Comparison of ENCODE assay signal across 22 cellular contexts in the genomic region with DNA sequence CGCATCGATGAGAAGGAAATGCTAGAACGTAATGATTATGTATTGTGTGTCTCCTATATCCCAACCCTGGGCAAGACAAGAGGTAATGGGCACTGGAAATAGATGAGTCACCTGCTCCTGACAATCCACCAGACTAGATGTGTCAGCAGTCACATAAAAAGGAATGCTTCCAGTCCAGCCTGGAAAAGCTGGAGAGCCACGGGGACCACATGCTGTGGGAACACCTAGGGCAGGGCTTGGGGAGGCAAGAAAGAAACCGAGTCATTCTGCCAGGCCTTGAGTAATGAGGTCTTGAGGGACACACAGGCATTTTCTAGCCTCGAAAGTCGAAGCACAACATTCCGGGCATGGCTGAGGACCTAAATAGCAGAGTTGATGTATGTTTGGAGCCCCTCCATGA.
A peak's percentile ranks its signal among the peaks of the same experiment; 100 is the strongest.
DNase-seq lines count a peak whose midpoint lies in the region; ATAC-seq, FAIRE-seq and TF ChIP-seq lines count a peak whose summit lies in the region.
"Had no signal": no experiment of that assay in that cellular context is flagged by ENCODE, and none has a peak within 500 bp of the region (broad histone marks: within the 10 kb centered on the region; RNA-seq: fewer than 3 reads in every experiment).

No MANE protein-coding gene starts in this region.

- ATAC-seq in GM19324 (IDR thresholded peaks at IDR 0.05; ENCODE audit: low FRiP score, unreplicated experiment) (no peak), pancreas (no peak)
- ATAC-seq: activated CD8-positive, alpha-beta T cell treated with anti-CD3 and anti-CD28 coated beads, Interleukin-2, amount 10 ng/mL, durations not matched to agents 7 days and 5 days; gastroesophageal sphincter had no signal

- no peak overlapping the region for H3K9ac ChIP-seq in H1 (replicated peaks in 1 of 4; ENCODE audit: extremely low read depth in 1 of 4, low read depth in 3 of 4, low read length in 3 of 4)

- peaks cover 0 to 6% (median 0%) of the 10 kb centered on the region in 4 experiments; a peak in 2 of 7 replicates for H3K4me1 ChIP-seq in H1 (replicated peaks in 1 of 4; ENCODE audit: control insufficient read depth in 3 of 4, insufficient read depth in 4 of 4, low read length in 3 of 4)
- H3K4me1 ChIP-seq in pancreas: no peaks in the 10 kb centered on the region
- H3K4me1 ChIP-seq: gastroesophageal sphincter, right atrium auricular region had no signal

- no peak overlapping the region for H2BK5ac ChIP-seq in H1 (ENCODE audit: low read depth, low read length)

- no peak overlapping the region for H4K5ac ChIP-seq in H1 (ENCODE audit: insufficient read length, low read depth, low read length)

- TF ChIP-seq CTCF in H1 (IDR thresholded peaks at IDR 0.05; ENCODE audit: control extremely low read depth in 1 of 3, insufficient read depth in 1 of 3, low read depth in 1 of 3, low read length in 3 of 3): no peak
- TF ChIP-seq CTCF in CD14-positive monocyte (IDR thresholded peaks at IDR 0.05): no peak
- no peak for TF ChIP-seq CTCF in pancreas (IDR thresholded peaks at IDR 0.05)
- TF ChIP-seq CTCF in GM10266 (IDR thresholded peaks at IDR 0.05; ENCODE audit: control insufficient read depth, insufficient read depth, low read depth, missing control alignments): no peak

- H3K18ac ChIP-seq in H1 (ENCODE audit: extremely low read depth, low read length): no peak overlapping the region

- H3K56ac ChIP-seq in H1 (replicated peaks; ENCODE audit: insufficient read length, low read depth, low read length): no peak overlapping the region

- H3K4me2 ChIP-seq in H1 (ENCODE audit: insufficient read depth in 1 of 2, low read depth in 2 of 2, low read length in 2 of 2): no peak overlapping the region

- TF ChIP-seq POLR2A in H1 (IDR thresholded peaks at IDR 0.05; ENCODE audit: control extremely low read depth in 1 of 2, low read depth in 2 of 2, low read length in 2 of 2): no peak

- no peaks in the 10 kb centered on the region for H3K79me1 ChIP-seq in H1 (ENCODE audit: low read depth, low read length)

- H3K36me3 ChIP-seq in H1 (ENCODE audit: control insufficient read depth in 2 of 4, insufficient read depth in 4 of 4, low read length in 3 of 4): no peaks in the 10 kb centered on the region
- no peaks in the 10 kb centered on the region for H3K36me3 ChIP-seq in pancreas
- H3K36me3 ChIP-seq: gastroesophageal sphincter, right atrium auricular region, WERI-Rb-1 had no signal

- H3K4ac ChIP-seq in H1 (replicated peaks; ENCODE audit: insufficient read length, low read depth, low read length): no peak overlapping the region

- FAIRE-seq in RCC 7860 (lab: Jason Lieb, UNC) (peak; percentile 89), H1 (lab: Jason Lieb, UNC) (no peak), pancreas (lab: Jason Lieb, UNC) (no peak)
- FAIRE-seq: endometrium, G401.6 had no signal

- no peak for TF ChIP-seq RAD21 in H1 (IDR thresholded peaks at IDR 0.05 in 1 of 2, conservative IDR thresholded peaks at IDR 0.05 in 1 of 2; ENCODE audit: low read depth in 2 of 2, low read length in 2 of 2)

- no peak overlapping the region for H2BK15ac ChIP-seq in H1 (ENCODE audit: low read length)

- H2BK120ac ChIP-seq in H1 (replicated peaks; ENCODE audit: low read depth, low read length): no peak overlapping the region

- peak; percentile 76 for DNase-seq in EL
- peak; percentile 89 for DNase-seq in RCC 7860 (ENCODE audit: low spot score)
- no peak for DNase-seq in H1 (ENCODE audit: low read depth in 1 of 2, low spot score in 2 of 2)
- DNase-seq in skeletal muscle cell (ENCODE audit: low read depth): peak; percentile 44
- no peak for DNase-seq in CD14-positive monocyte (ENCODE audit: low spot score)
- no peak for DNase-seq in pancreas
- no peak for DNase-seq in GM10266 (ENCODE audit: extremely low spot score)
- DNase-seq: activated CD8-positive, alpha-beta T cell treated with anti-CD3 and anti-CD28 coated beads, Interleukin-2, amount 10 ng/mL, durations not matched to agents 7 days and 5 days; CD4-positive, alpha-beta memory T cell; KG1; mesendoderm; NCI-H1436; NCI-H345; stimulated activated CD4-positive, alpha-beta T cell treated with anti-CD3 and anti-CD28 coated beads, Interleukin-2, amount 100 ng/mL, for 24 hours; WERI-Rb-1 had no signal

- H3K9me3 ChIP-seq in H1 (ENCODE audit: insufficient read depth in 2 of 2, low read depth in 1 of 2, low read length in 1 of 2) (no peaks in the 10 kb centered on the region), pancreas (no peaks in the 10 kb centered on the region)
- H3K9me3 ChIP-seq: right atrium auricular region had no signal

- no peaks in the 10 kb centered on the region for H3K36me3 Mint-ChIP-seq in CD14-positive monocyte

- H3K79me2 ChIP-seq in H1 (ENCODE audit: control insufficient read depth in 1 of 2, insufficient read depth in 2 of 2, low read length in 2 of 2): no peaks in the 10 kb centered on the region

- no peaks in the 10 kb centered on the region for H3K4me1 Mint-ChIP-seq in CD14-positive monocyte
- H3K4me1 Mint-ChIP-seq: CD4-positive, alpha-beta memory T cell had no signal

- no peak overlapping the region for H4K91ac ChIP-seq in H1 (replicated peaks; ENCODE audit: insufficient read length, low read length)

- no peaks in the 10 kb centered on the region for H4K20me1 ChIP-seq in H1 (replicated peaks in 1 of 2; ENCODE audit: control insufficient read depth in 1 of 2, insufficient read depth in 2 of 2, low read length in 2 of 2)

- H3K27ac ChIP-seq in H1 (ENCODE audit: low read depth, low read length) (no peak overlapping the region), pancreas (no peak overlapping the region)
- H3K27ac ChIP-seq: gastroesophageal sphincter, right atrium auricular region, WERI-Rb-1 had no signal

- H3K27me3 Mint-ChIP-seq in CD14-positive monocyte (ENCODE audit: low read depth in 3 of 3): peaks cover 0 to 2% (median 1%) of the 10 kb centered on the region in 3 donors
- H3K27me3 Mint-ChIP-seq: CD4-positive, alpha-beta memory T cell had no signal

- H4K8ac ChIP-seq in H1 (ENCODE audit: extremely low read depth, insufficient read depth, low read length): no peak overlapping the region

- H3K4me3 Mint-ChIP-seq in CD14-positive monocyte: no peak overlapping the region
- H3K4me3 Mint-ChIP-seq: activated CD8-positive, alpha-beta T cell treated with anti-CD3 and anti-CD28 coated beads, Interleukin-2, amount 10 ng/mL, durations not matched to agents 7 days and 5 days; activated T-helper 1 cell treated with anti-CD3 and anti-CD28 coated beads, Interleukin-12 subunit alpha, Interleukin-12 subunit beta, Interleukin-2, Interleukin-4 antibody, amounts not matched to agents 30 ng/mL and 10 ng/mL and 1 ng/mL, durations not matched to agents 14 hours and 24 hours and 36 hours; CD4-positive, alpha-beta memory T cell; neural crest cell had no signal

- no peak for TF ChIP-seq EP300 in H1 (IDR thresholded peaks at IDR 0.05; ENCODE audit: borderline replicate concordance in 1 of 2, low read depth in 2 of 2, low read length in 2 of 2)

- peaks cover 2 to 29% (median 10%) of the 10 kb centered on the region in 7 donors for H3K9me3 Mint-ChIP-seq in CD14-positive monocyte

- H3K14ac ChIP-seq in H1 (ENCODE audit: insufficient read length): no peak overlapping the region

- H3K27me3 ChIP-seq in H1 (replicated peaks in 1 of 4; ENCODE audit: control insufficient read depth in 3 of 4, extremely low read depth in 1 of 4, insufficient read depth in 3 of 4, low read length in 3 of 4): peaks cover 0 to 1% (median 0%) of the 10 kb centered on the region in 4 experiments; a peak in 1 of 7 replicates
- peaks cover 0 to 5% (median 0%) of the 10 kb centered on the region in 4 donors for H3K27me3 ChIP-seq in pancreas
- H3K27me3 ChIP-seq: right atrium auricular region had no signal

- no peak overlapping the region for H3K27ac Mint-ChIP-seq in CD14-positive monocyte
- H3K27ac Mint-ChIP-seq: activated CD8-positive, alpha-beta T cell treated with anti-CD3 and anti-CD28 coated beads, Interleukin-2, amount 10 ng/mL, durations not matched to agents 7 days and 5 days; activated T-helper 1 cell treated with anti-CD3 and anti-CD28 coated beads, Interleukin-12 subunit alpha, Interleukin-12 subunit beta, Interleukin-2, Interleukin-4 antibody, amounts not matched to agents 30 ng/mL and 10 ng/mL and 1 ng/mL, durations not matched to agents 14 hours and 24 hours and 36 hours; CD4-positive, alpha-beta memory T cell had no signal

- no peak overlapping the region for H2BK12ac ChIP-seq in H1 (ENCODE audit: low read depth, low read length)

- H3K23me2 ChIP-seq in H1 (ENCODE audit: low read depth, low read length): no peaks in the 10 kb centered on the region

- POLR2A ChIA-PET in H1 (lab: Charles Lee; ENCODE audit: partially characterized antibody): no interaction called here

- CTCF ChIA-PET in H1 (lab: Charles Lee; ENCODE audit: partially characterized antibody): interaction anchor here (1.5 to 2.7 kb wide), 3 partner anchors 9 to 27 kb away, joined by 3 to 14 read pairs (median 3); no protein-coding TSS in a partner anchor

- intact Hi-C loops in CD14-positive monocyte (cut with micrococcal nuclease) (no loop called here), pancreas (cut with DNase I) (no loop called here)

- 0 out of 2 replicates have a peak overlapping the region, but pooled peaks have one; percentile 48 for H2BK20ac ChIP-seq in H1 (ENCODE audit: low read length)

- no peak overlapping the region for H2AK5ac ChIP-seq in H1 (ENCODE audit: low read depth, low read length)

- no peak overlapping the region for H2AFZ ChIP-seq in H1 (ENCODE audit: low read length)

- no peak overlapping the region for H3K4me3 ChIP-seq in H1 (ENCODE audit: extremely low read depth in 1 of 4, insufficient read depth in 2 of 4, low read depth in 3 of 4, low read length in 4 of 4)
- H3K4me3 ChIP-seq in skeletal muscle cell (ENCODE audit: low read depth, low read length): no peak overlapping the region
- H3K4me3 ChIP-seq in pancreas: no peak overlapping the region
- H3K4me3 ChIP-seq: gastroesophageal sphincter, right atrium auricular region had no signal

- 85% methylated on average over 8 of the region's 8 CpGs; no CpG with 5 or more reads in 1 of the 2 experiments for WGBS in H1 (ENCODE audit: extremely low coverage in 1 of 2, insufficient coverage in 1 of 2, insufficient read length in 1 of 2, insufficient replicate concordance in 2 of 2, low coverage in 1 of 2, low lambda C conversion rate in 2 of 2, missing lambda C conversion rate in 1 of 2), 2 experiments
- 60 to 66% methylated on average over 8 of the region's 8 CpGs for WGBS in pancreas, 2 donors

- no peak overlapping the region for H3K23ac ChIP-seq in H1 (ENCODE audit: insufficient read length)

TF ChIP-seq in H1, 55 proteins besides CTCF, POLR2A, EP300 and RAD21:
- TF ChIP-seq KDM4A (IDR thresholded peaks at IDR 0.05; ENCODE audit: low read depth, low read length, severe bottlenecking) (no peak), CHD2 (IDR thresholded peaks at IDR 0.05; ENCODE audit: low read length) (no peak), CBX5 (IDR thresholded peaks at IDR 0.05; ENCODE audit: low read depth, low read length) (no peak), YY1 (IDR thresholded peaks at IDR 0.05; ENCODE audit: low read depth, low read length) (no peak)

Comparison
In these comparisons a context has a peak if more than half of its experiments do, and no peak if none do; other contexts are left out.
1. DNase-seq: peak in EL (single experiment), RCC 7860 (single experiment) and skeletal muscle cell (single experiment); none in H1 (0 of 2), CD14-positive monocyte (single experiment), pancreas (0 of 6) and GM10266 (single experiment).